In genomic region chr9:95497772-95498171, GRCh38 we compare ENCODE assay signal across 17 cellular contexts. TPM values are rescaled to one million over a fixed set of nuclear protein-coding genes. Genes with fewer than 3 reads are reported as not detected.
A peak's percentile ranks its signal among the peaks of the same experiment; 100 is the strongest.
DNase-seq lines count a peak whose midpoint lies in the region; ATAC-seq and TF ChIP-seq lines count a peak whose summit lies in the region.
"Had no signal": no experiment of that assay in that cellular context is flagged by ENCODE, and none has a peak within 500 bp of the region (broad histone marks: within the 10 kb centered on the region; RNA-seq: fewer than 3 reads in every experiment).

No MANE protein-coding gene starts in this region.

- peaks cover 30% of the 10 kb centered on the region for H4K20me1 ChIP-seq in GM23338 (replicated peaks; ENCODE audit: insufficient read depth)

- no peaks in the 10 kb centered on the region; the same call in 1 of the 2 replicates for H3K9me2 ChIP-seq in GM23338 (ENCODE audit: insufficient read depth)

- H3K79me2 ChIP-seq in GM23338 (replicated peaks; ENCODE audit: insufficient read depth) = peaks cover 100% of the 10 kb centered on the region

- H3F3A ChIP-seq in GM23338 (replicated peaks; ENCODE audit: low read depth) = no peaks in the 10 kb centered on the region; the same call in 1 of the 2 replicates

- H3K36me3 Mint-ChIP-seq in GM23338 (ENCODE audit: low read depth) = no peaks in the 10 kb centered on the region; the same call in 1 of the 3 replicates
- H3K36me3 Mint-ChIP-seq: CD4-positive, CD25-positive, alpha-beta regulatory T cell had no signal

- no peak overlapping the region for H3K9ac ChIP-seq in muscle layer of colon (ENCODE audit: low read length)

- peak overlapping the region; percentile 20; the same call in 1 of the 2 replicates for H3K4me2 ChIP-seq in GM23338

- peaks cover 74% of the 10 kb centered on the region for H3K4me1 ChIP-seq in GM23338 (ENCODE audit: insufficient read depth)
- H3K4me1 ChIP-seq in muscle layer of colon (ENCODE audit: insufficient read depth, low read length) = peaks cover 22% of the 10 kb centered on the region
- H3K4me1 ChIP-seq in thoracic aorta (ENCODE audit: control insufficient read depth in 1 of 2, low read depth in 2 of 2) = peaks cover 0 to 27% of the 10 kb centered on the region in 2 donors

- H3K4me3 ChIP-seq in GM23338 (no peak overlapping the region), coronary artery (peak overlapping the region; percentile 13), muscle layer of colon (ENCODE audit: low read depth in 1 of 2, low read length in 2 of 2) (no peak overlapping the region), thoracic aorta (peak overlapping the region; percentile 24)
- H3K4me3 ChIP-seq: mucosa of descending colon had no signal

- no peak overlapping the region for H2AFZ ChIP-seq in GM23338

- TF ChIP-seq CTCF in GM23338 (conservative IDR thresholded peaks at IDR 0.05; ENCODE audit: low read depth in 2 of 2) = no peak
- TF ChIP-seq CTCF in coronary artery (IDR thresholded peaks at IDR 0.05) = no peak
- TF ChIP-seq CTCF in thoracic aorta (IDR thresholded peaks at IDR 0.05) = no peak

- H3K27me3 Mint-ChIP-seq in GM23338 (ENCODE audit: insufficient read depth, low read depth, poor library complexity) = peaks cover 7% of the 10 kb centered on the region

- no peaks in the 10 kb centered on the region for H3K27me3 ChIP-seq in GM23338 (ENCODE audit: insufficient read depth)
- no peaks in the 10 kb centered on the region for H3K27me3 ChIP-seq in muscle layer of colon (ENCODE audit: control insufficient read depth in 1 of 2, insufficient read depth in 2 of 2, low read length in 2 of 2)
- H3K27me3 ChIP-seq in thoracic aorta (replicated peaks; ENCODE audit: insufficient read depth) = no peaks in the 10 kb centered on the region

- H3K9me3 ChIP-seq in muscle layer of colon (ENCODE audit: low read length) (no peaks in the 10 kb centered on the region), thoracic aorta (no peaks in the 10 kb centered on the region)
- H3K9me3 ChIP-seq: mucosa of descending colon had no signal

- H3K9me3 Mint-ChIP-seq in GM23338 = no peaks in the 10 kb centered on the region
- H3K9me3 Mint-ChIP-seq: activated naive CD8-positive, alpha-beta T cell treated with anti-CD3 and anti-CD28 coated beads, Interleukin-2, amount 50 U/mL, for 24 hours; activated T-cell treated with anti-CD3 and anti-CD28 coated beads, Interleukin-2, amount 50 U/mL, for 72 hours; CD4-positive, CD25-positive, alpha-beta regulatory T cell had no signal

- no peak overlapping the region; the same call in 2 of the 3 replicates for H3K4me3 Mint-ChIP-seq in GM23338
- H3K4me3 Mint-ChIP-seq: activated naive CD8-positive, alpha-beta T cell treated with anti-CD3 and anti-CD28 coated beads, Interleukin-2, amount 50 U/mL, for 24 hours had no signal

- DNase-seq in GM23338 (ENCODE audit: low spot score) (no peak), coronary artery (ENCODE audit: low spot score) (no peak), thoracic aorta (ENCODE audit: low spot score) (no peak), AML-193 (lab: John Stamatoyannopoulos, UW) (no peak)
- DNase-seq in NK-92 treated with Interleukin-12 subunit alpha and Interleukin-12 subunit beta, amount 100 ng/mL, for 24 hours (lab: John Stamatoyannopoulos, UW) = no peak
- DNase-seq: activated CD4-positive, alpha-beta T cell treated with anti-CD3 and anti-CD28 coated beads, Interleukin-2, amount 50 U/mL, for 4 hours; activated naive CD8-positive, alpha-beta T cell treated with anti-CD3 and anti-CD28 coated beads, Interleukin-2, amount 50 U/mL, for 24 hours; activated T-cell treated with anti-CD3 and anti-CD28 coated beads, Interleukin-2, amount 50 U/mL, for 72 hours; CD4-positive, CD25-positive, alpha-beta regulatory T cell; left colon; NCI-H1694 treated with DMSO at 0.1 percent for 48 hours; NCI-H446 treated with DMSO at 0.1 percent for 48 hours; SHP77 treated with DMSO at 0.1 percent for 48 hours; stimulated activated CD4-positive, alpha-beta T cell treated with anti-CD3 and anti-CD28 coated beads, Interleukin-15, amount 100 ng/mL, for 24 hours had no signal

- peaks cover 72% of the 10 kb centered on the region for H3K4me1 Mint-ChIP-seq in GM23338

- H3K36me3 ChIP-seq in GM23338 (ENCODE audit: insufficient read depth) (no peaks in the 10 kb centered on the region), muscle layer of colon (ENCODE audit: insufficient read depth, low read length) (no peaks in the 10 kb centered on the region), thoracic aorta (no peaks in the 10 kb centered on the region)

- no peak overlapping the region for H3K27ac ChIP-seq in GM23338 (ENCODE audit: low read depth)
- H3K27ac ChIP-seq in coronary artery = no peak overlapping the region
- H3K27ac ChIP-seq in muscle layer of colon (ENCODE audit: low read depth, low read length) = peak overlapping the region; percentile 3
- no peak overlapping the region for H3K27ac ChIP-seq in thoracic aorta

- ATAC-seq in GM23338 (no peak), thoracic aorta (ENCODE audit: insufficient number of reproducible peaks, low FRiP score, low read depth) (no peak), GM19351 (IDR thresholded peaks at IDR 0.05; ENCODE audit: unreplicated experiment) (no peak)
- ATAC-seq: activated naive CD8-positive, alpha-beta T cell treated with anti-CD3 and anti-CD28 coated beads, Interleukin-2, amount 50 U/mL, for 24 hours; activated T-cell treated with anti-CD3 and anti-CD28 coated beads, Interleukin-2, amount 50 U/mL, for 72 hours; left colon; mucosa of descending colon had no signal

- H3K27ac Mint-ChIP-seq in GM23338 = no peak overlapping the region
- H3K27ac Mint-ChIP-seq: activated naive CD8-positive, alpha-beta T cell treated with anti-CD3 and anti-CD28 coated beads, Interleukin-2, amount 50 U/mL, for 24 hours; activated T-cell treated with anti-CD3 and anti-CD28 coated beads, Interleukin-2, amount 50 U/mL, for 72 hours had no signal

TF ChIP-seq in GM23338, 12 proteins besides CTCF, POLR2A, EP300 and RAD21:
- TF ChIP-seq POLR2AphosphoS5 (IDR thresholded peaks at IDR 0.05; ENCODE audit: low read depth) = no peak
- no peak for TF ChIP-seq ZNF114 (CRISPR knock-in tag; IDR thresholded peaks at IDR 0.05)
- TF ChIP-seq ZNF331 (CRISPR knock-in tag; IDR thresholded peaks at IDR 0.05; ENCODE audit: low read depth) = no peak
- TF ChIP-seq STAT1 (IDR thresholded peaks at IDR 0.05; ENCODE audit: unreplicated experiment) = no peak
- TF ChIP-seq JUNB (IDR thresholded peaks at IDR 0.05; ENCODE audit: unreplicated experiment) = no peak
TF ChIP-seq in GM23338: peak in this region for 0.

RNA-seq across cellular contexts. Expression of gene PTCH1, which starts 19.0 kb away (rescaled TPM):
- 34.1 and 36.9 TPM in 2 replicates for total RNA-seq in GM23338 (2014; rRNA removed; shearing (Covaris generic))
- polyA plus RNA-seq in GM23338 (2016; fragmentation: Nextera tagmentation; extraction: Ambion mirVana) = 19.7 and 21.4 TPM in 2 replicates
- total RNA-seq in thoracic aorta = 10 to 100 TPM; 12.6 to 19.2 TPM

Comparison
In these comparisons a context has a peak if more than half of its experiments do, and no peak if none do; other contexts are left out.
1. H3K4me3 ChIP-seq: peak in coronary artery (single experiment) and thoracic aorta (single experiment); none in GM23338 (single experiment) and muscle layer of colon (0 of 2).